ENCODE assay signal across 28 cellular contexts in the genomic region with DNA sequence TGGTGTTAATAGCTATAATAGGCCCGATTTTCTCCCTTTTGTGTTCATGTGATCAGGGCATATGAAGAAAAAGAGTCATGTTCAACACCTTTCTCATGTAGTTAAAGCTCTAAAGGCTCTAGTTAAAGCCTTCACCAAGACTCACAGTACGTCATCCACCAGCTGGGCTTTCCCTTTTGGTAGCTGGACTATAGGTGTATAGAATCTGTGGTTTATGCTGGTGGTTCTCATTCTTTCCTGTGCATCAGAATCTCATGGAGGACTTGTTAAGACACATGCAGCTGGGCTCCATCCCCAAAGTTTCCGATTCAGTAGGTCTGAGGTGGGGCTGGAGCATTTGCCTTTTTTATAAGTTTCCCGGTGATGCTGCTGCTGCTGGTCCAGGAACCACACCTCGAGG. TPM values are rescaled to one million over a fixed set of nuclear protein-coding genes. Genes with fewer than 3 reads are reported as not detected.
"Had no signal": no experiment of that assay in that cellular context is flagged by ENCODE, and none has a peak within 500 bp of the region (broad histone marks: within the 10 kb centered on the region; RNA-seq: fewer than 3 reads in every experiment).

No MANE protein-coding gene starts in this region.

- H3K27ac Mint-ChIP-seq: activated naive CD4-positive, alpha-beta T cell treated with anti-CD3 and anti-CD28 coated beads, Interleukin-2, amount 10 ng/mL, durations not matched to agents 7 days and 5 days; activated naive CD8-positive, alpha-beta T cell treated with anti-CD3 and anti-CD28 coated beads, Interleukin-2, amount 10 ng/mL, durations not matched to agents 7 days and 5 days; activated T-helper 2 cell treated with anti-CD3 and anti-CD28 coated beads, Interferon-gamma antibody, Interleukin-2, Interleukin-4, amounts not matched to agents 10 μg/mL and 5 μg/mL and 100 μg/mL, durations not matched to agents 14 hours and 24 hours and 36 hours; WTC11 had no signal

- H3K36me3 Mint-ChIP-seq: activated naive CD4-positive, alpha-beta T cell treated with anti-CD3 and anti-CD28 coated beads, Interleukin-2, amount 10 ng/mL, durations not matched to agents 7 days and 5 days; activated naive CD8-positive, alpha-beta T cell treated with anti-CD3 and anti-CD28 coated beads, Interleukin-2, amount 10 ng/mL, durations not matched to agents 7 days and 5 days; WTC11 had no signal

- DNase-seq: activated CD4-positive, alpha-beta T cell treated with anti-CD3 and anti-CD28 coated beads for 48 hours; activated CD4-positive, alpha-beta T cell treated with anti-CD3 and anti-CD28 coated beads, Interleukin-2, amount 50 U/mL, for 4 hours; activated CD4-positive, CD25-positive, alpha-beta regulatory T cell treated with anti-CD3 and anti-CD28 coated beads, Interleukin-2, amount 50 U/mL, for 72 hours; activated gamma-delta T cell treated with Interleukin-2 at 50 U/mL for 16 hours; activated naive CD4-positive, alpha-beta T cell treated with anti-CD3 and anti-CD28 coated beads, Interleukin-2, amount 10 ng/mL, durations not matched to agents 7 days and 5 days; activated naive CD8-positive, alpha-beta T cell treated with anti-CD3 and anti-CD28 coated beads, Interleukin-2, amount 10 ng/mL, durations not matched to agents 7 days and 5 days; activated T-cell treated with anti-CD3 and anti-CD28 coated beads, Interleukin-2, amount 50 U/mL, for 48 hours; aorta; caudate nucleus; colonic mucosa; MG63; MV-4-11; NCI-H1092 treated with DMSO at 0.1 percent for 48 hours; NCI-H1417 treated with DMSO at 0.1 percent for 48 hours; NCI-H1694; NCI-H2029 treated with DMSO at 0.1 percent for 48 hours; NCI-H345; NCI-H510A; NCI-H526 treated with DMSO at 0.1 percent for 48 hours; NCI-H82; NK-92 treated with Interleukin-12 subunit alpha and Interleukin-12 subunit beta, amount 100 ng/mL, for 24 hours; SHP77; SW 1271 had no signal

- H3K4me1 Mint-ChIP-seq: activated naive CD4-positive, alpha-beta T cell treated with anti-CD3 and anti-CD28 coated beads, Interleukin-2, amount 10 ng/mL, durations not matched to agents 7 days and 5 days; activated naive CD8-positive, alpha-beta T cell treated with anti-CD3 and anti-CD28 coated beads, Interleukin-2, amount 10 ng/mL, durations not matched to agents 7 days and 5 days had no signal

- FAIRE-seq: RCC 7860 had no signal

- H3K27me3 Mint-ChIP-seq: activated naive CD4-positive, alpha-beta T cell treated with anti-CD3 and anti-CD28 coated beads, Interleukin-2, amount 10 ng/mL, durations not matched to agents 7 days and 5 days had no signal

- H3K9me3 Mint-ChIP-seq: activated naive CD4-positive, alpha-beta T cell treated with anti-CD3 and anti-CD28 coated beads, Interleukin-2, amount 10 ng/mL, durations not matched to agents 7 days and 5 days; activated naive CD8-positive, alpha-beta T cell treated with anti-CD3 and anti-CD28 coated beads, Interleukin-2, amount 10 ng/mL, durations not matched to agents 7 days and 5 days; activated T-helper 2 cell treated with anti-CD3 and anti-CD28 coated beads, Interferon-gamma antibody, Interleukin-2, Interleukin-4, amounts not matched to agents 10 μg/mL and 5 μg/mL and 100 μg/mL, durations not matched to agents 14 hours and 24 hours and 36 hours; WTC11 had no signal

- H3K4me3 Mint-ChIP-seq: activated naive CD4-positive, alpha-beta T cell treated with anti-CD3 and anti-CD28 coated beads, Interleukin-2, amount 10 ng/mL, durations not matched to agents 7 days and 5 days; activated naive CD8-positive, alpha-beta T cell treated with anti-CD3 and anti-CD28 coated beads, Interleukin-2, amount 10 ng/mL, durations not matched to agents 7 days and 5 days; WTC11 had no signal

- ATAC-seq: SK-N-SH treated with all-trans-retinoic acid at 6 μM for 48 hours, WTC11 had no signal

RNA-seq across cellular contexts. Expression of a gene that starts 31.0 kb away (rescaled TPM):
- total RNA-seq: activated T-helper 2 cell treated with anti-CD3 and anti-CD28 coated beads, Interferon-gamma antibody, Interleukin-2, Interleukin-4, amounts not matched to agents 10 μg/mL and 5 μg/mL and 100 μg/mL, durations not matched to agents 14 hours and 24 hours and 36 hours had no signal

RNA-seq across cellular contexts. Expression of a gene that starts 48.1 kb away (rescaled TPM):
- total RNA-seq: T-helper 1 cell treated with Interleukin-12 subunit alpha and Interleukin-12 subunit beta and Interleukin-4 antibody, amounts not matched to agents 30 ng/mL and 1 ng/mL, for 36 hours had no signal
